In the genomic region with DNA sequence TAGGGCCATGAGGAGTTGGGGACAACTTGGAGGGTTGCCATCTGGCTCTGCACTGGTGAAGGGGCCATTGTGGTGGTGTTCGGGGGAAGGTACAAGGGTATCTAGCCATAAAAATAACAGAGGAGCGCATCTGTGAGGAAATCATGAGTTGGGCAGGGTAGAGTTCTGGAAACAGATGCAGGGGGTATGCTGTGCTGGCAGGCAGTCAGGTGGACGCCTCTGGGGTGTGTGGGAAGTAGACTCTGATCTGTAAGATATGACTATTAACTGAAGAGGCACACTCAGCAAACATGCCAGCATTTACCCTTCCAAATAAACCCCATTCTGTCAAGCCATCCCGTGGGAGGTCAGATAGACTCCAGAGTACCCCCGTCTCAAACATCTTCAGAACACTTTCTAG, we compare ENCODE assay signal across 28 cellular contexts.
"Had no signal": no experiment of that assay in that cellular context is flagged by ENCODE, and none has a peak within 500 bp of the region (broad histone marks: within the 10 kb centered on the region; RNA-seq: fewer than 3 reads in every experiment).

No MANE protein-coding gene starts in this region.

- H3K27me3 ChIP-seq: ascending aorta, body of pancreas, SJSA1 had no signal

- H3K4me3 ChIP-seq: ascending aorta, body of pancreas, SJSA1 had no signal

- ATAC-seq: activated CD4-positive, CD25-positive, alpha-beta regulatory T cell treated with anti-CD3 and anti-CD28 coated beads, Interleukin-2, amount 50 U/mL, for 24 hours; activated CD8-positive, alpha-beta T cell treated with anti-CD3 and anti-CD28 coated beads for 36 hours; activated naive CD4-positive, alpha-beta T cell treated with anti-CD3 and anti-CD28 coated beads, Interleukin-2, amount 50 U/mL, for 72 hours; activated naive CD8-positive, alpha-beta T cell treated with anti-CD3 and anti-CD28 coated beads, Interleukin-2, amount 50 U/mL, for 24 hours; body of pancreas; Panc1; T-helper 17 cell had no signal

- H3K9me3 ChIP-seq: ascending aorta, body of pancreas, SJSA1 had no signal

- H3K27ac ChIP-seq: ascending aorta, body of pancreas, SJSA1 had no signal

- DNase-seq: activated CD4-positive, alpha-beta T cell treated with anti-CD3 and anti-CD28 coated beads for 4 hours; activated CD8-positive, alpha-beta T cell treated with anti-CD3 and anti-CD28 coated beads for 36 hours; activated effector memory CD4-positive, alpha-beta T cell treated with Interleukin-2 at 50 U/mL for 16 hours; activated naive CD4-positive, alpha-beta T cell treated with Interleukin-2 at 50 U/mL for 16 hours; activated naive CD8-positive, alpha-beta T cell treated with anti-CD3 and anti-CD28 coated beads, Interleukin-2, amount 50 U/mL, for 24 hours; activated T-cell treated with anti-CD3 and anti-CD28 coated beads, Interleukin-2, amount 50 U/mL, for 24 hours; amniotic stem cell; body of pancreas; cerebellar nuclear complex; KBM-7; NCI-H1048; NCI-H146; NCI-H187 treated with DMSO at 0.1 percent for 48 hours; NCI-H2081 treated with DMSO at 0.1 percent for 48 hours; NCI-H2171 treated with DMSO at 0.1 percent for 48 hours; NCI-H226; NCI-H774; NK-92 treated with Interleukin-12 subunit alpha and Interleukin-12 subunit beta, amount 100 ng/mL, for 24 hours; OCI-M1; RPMI8226; SHP77; T-helper 17 cell; T-helper 9 cell had no signal

- H3K4me1 ChIP-seq: ascending aorta, SJSA1 had no signal
